ENCODE assay signal across 1 cellular context in genomic region chr14:104772707-104773504, GRCh38.
TF ChIP-seq lines count a peak whose summit lies in the region.

No MANE protein-coding gene starts in this region.

TF ChIP-seq in HepG2, 621 proteins besides CTCF, POLR2A, EP300 and RAD21:
- TF ChIP-seq ZNF296 (CRISPR knock-in tag; conservative IDR thresholded peaks at IDR 0.05) (no peak), RBFOX2 (IDR thresholded peaks at IDR 0.05; ENCODE audit: low read depth, low read length) (peak; percentile 1; the same call in 1 of the 2 replicates), AGO1 (IDR thresholded peaks at IDR 0.05; ENCODE audit: low read depth, low read length, poor library complexity, severe bottlenecking) (peak; percentile 12), ZBTB33 (CRISPR knock-in tag; IDR thresholded peaks at IDR 0.05) (peak; percentile 49; the same call in 1 of the 2 replicates), RBM22 (optimal IDR thresholded peaks at IDR 0.05; ENCODE audit: low read length) (peak; percentile 24), ZNF124 (CRISPR knock-in tag; IDR thresholded peaks at IDR 0.05) (no peak), ZFP91 (CRISPR knock-in tag; IDR thresholded peaks at IDR 0.05; ENCODE audit: borderline replicate concordance) (0 out of 2 replicates have a peak, but pooled peaks have one; percentile 9), AGO2 (optimal IDR thresholded peaks at IDR 0.05; ENCODE audit: low read depth, low read length) (peak; percentile 67)
